Comparison of ENCODE assay signal across 12 cellular contexts in the genomic region with DNA sequence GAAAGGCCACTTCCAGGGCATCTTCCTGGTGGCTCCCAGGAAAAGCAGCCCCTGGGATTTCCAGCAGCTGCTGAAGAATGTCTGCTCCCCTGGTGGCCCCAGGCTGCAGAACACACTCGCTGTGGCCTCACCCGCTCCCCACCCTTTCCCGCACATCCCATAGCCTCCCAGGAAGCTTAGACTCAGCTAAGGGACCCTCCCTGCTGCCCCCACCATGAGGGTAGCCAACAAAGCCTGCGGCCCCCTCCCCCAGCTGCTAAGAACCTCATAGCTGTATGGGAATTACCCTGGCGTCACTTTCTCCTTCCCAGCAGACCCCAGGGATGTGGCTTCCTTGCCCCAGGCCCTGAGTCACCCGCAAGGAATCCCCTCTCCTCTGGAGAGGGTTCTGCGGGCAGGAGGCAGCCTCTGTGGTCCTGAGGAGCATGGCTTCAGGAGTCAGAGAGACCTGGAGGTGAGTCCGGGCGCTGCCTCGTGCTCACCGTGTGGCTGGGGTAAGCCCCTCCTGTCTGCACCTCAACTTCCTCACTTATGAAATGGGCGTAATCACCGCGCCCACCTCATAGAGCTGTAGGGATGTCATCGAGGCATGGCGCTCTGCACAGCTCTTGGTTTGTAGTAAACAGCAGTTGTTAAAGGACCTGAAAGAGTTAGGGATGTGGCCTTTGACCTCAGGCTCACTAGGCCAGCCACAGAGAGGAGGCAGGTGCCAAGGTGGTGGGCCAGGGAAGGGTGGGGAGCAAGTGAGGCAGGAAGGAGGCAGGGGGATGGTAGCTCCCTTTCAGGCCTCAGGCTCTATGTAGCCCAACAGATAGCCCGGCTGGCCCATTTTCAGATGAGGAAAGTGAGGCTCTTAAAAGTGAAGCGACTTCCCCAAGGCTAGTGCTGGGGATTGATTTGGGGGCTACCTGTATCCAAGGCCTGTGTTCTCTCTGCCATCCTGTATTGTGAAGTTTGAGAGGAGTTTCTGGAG.
DNase-seq lines count a peak whose midpoint lies in the region; ATAC-seq, FAIRE-seq and TF ChIP-seq lines count a peak whose summit lies in the region.
"Had no signal": no experiment of that assay in that cellular context is flagged by ENCODE, and none has a peak within 500 bp of the region (broad histone marks: within the 10 kb centered on the region; RNA-seq: fewer than 3 reads in every experiment).

No MANE protein-coding gene starts in this region.

- H3K4me1 ChIP-seq in mesodermal cell (ENCODE audit: control insufficient read depth, insufficient read depth, low read length, poor library complexity, severe bottlenecking), result peaks cover 13% of the 10 kb centered on the region

- peak overlapping the region; percentile 78 for H3K27ac ChIP-seq in mesodermal cell (ENCODE audit: low read depth, low read length, severe bottlenecking)
- H3K27ac ChIP-seq: BLaER1 treated with 17β-estradiol and CSF1 and Interleukin-3, amounts not matched to agents 10 nM and 100 nM had no signal

- 75 to 77% methylated on average over 9 to 12 of the region's 18 CpGs for WGBS in mesodermal cell (ENCODE audit: insufficient coverage in 2 of 2), 2 experiments

- DNase-seq in AG04449 (ENCODE audit: low read depth, low spot score), result no peak
- DNase-seq in HTR-8/SVneo (ENCODE audit: insufficient read length, low spot score), result peak; percentile 76
- DNase-seq in choroid plexus epithelial cell (ENCODE audit: low read depth), result peak; percentile 73
- no peak for DNase-seq in MG63
- DNase-seq in activated naive CD4-positive, alpha-beta T cell (lab: John Stamatoyannopoulos, UW), result no peak
- DNase-seq in activated naive CD4-positive, alpha-beta T cell treated with anti-CD3 and anti-CD28 coated beads, Interleukin-2, amount 50 U/mL, for 16 hours, result no peak
- DNase-seq: activated effector memory CD4-positive, alpha-beta T cell treated with anti-CD3 and anti-CD28 coated beads, Interleukin-2, amount 50 U/mL, for 16 hours had no signal

- no peak for ATAC-seq in HG03045 (IDR thresholded peaks at IDR 0.05; ENCODE audit: unreplicated experiment)

- POLR2A ChIA-PET in AG04449 (lab: Yijun Ruan, JAX), result interaction anchor here (0.7 kb wide), 1 partner anchor 224 kb away, joined by 4 read pairs; no protein-coding TSS in a partner anchor

- TF ChIP-seq CTCF in AG04449 (IDR thresholded peaks at IDR 0.05; ENCODE audit: insufficient read depth, low read length, missing control alignments) (peak; percentile 37), choroid plexus epithelial cell (conservative IDR thresholded peaks at IDR 0.05; ENCODE audit: low read depth, low read length) (peak; percentile 22)

- no peak overlapping the region for H3K4me3 ChIP-seq in AG04449 (ENCODE audit: low read depth, low read length)
- H3K4me3 ChIP-seq in choroid plexus epithelial cell (ENCODE audit: low read depth, low read length), result no peak overlapping the region
- H3K4me3 ChIP-seq in mesodermal cell (ENCODE audit: extremely low read depth, insufficient read depth, low read length, poor library complexity, severe bottlenecking), result no peak overlapping the region
- no peak overlapping the region for H3K4me3 ChIP-seq in MG63
- H3K4me3 ChIP-seq: BLaER1 treated with 17β-estradiol and CSF1 and Interleukin-3, amounts not matched to agents 10 nM and 100 nM had no signal

- CTCF ChIA-PET in AG04449 (lab: Yijun Ruan, JAX), result interaction anchor here (0.5 to 4.8 kb wide), 18 partner anchors 10 to 1265 kb away, joined by 3 to 36 read pairs (median 4); no protein-coding TSS in a partner anchor

- no peaks in the 10 kb centered on the region for H3K36me3 ChIP-seq in mesodermal cell (ENCODE audit: control insufficient read depth, insufficient read depth, low read length)
- no peaks in the 10 kb centered on the region for H3K36me3 ChIP-seq in MG63
- H3K36me3 ChIP-seq: BLaER1 treated with 17β-estradiol and CSF1 and Interleukin-3, amounts not matched to agents 10 nM and 100 nM had no signal

- FAIRE-seq in HTR-8/SVneo (lab: Jason Lieb, UNC), result peak; percentile 79
- FAIRE-seq: G401.6, GM18507 had no signal

- H3K27me3 ChIP-seq in MG63, result no peaks in the 10 kb centered on the region
- H3K27me3 ChIP-seq: BLaER1 treated with 17β-estradiol and CSF1 and Interleukin-3, amounts not matched to agents 10 nM and 100 nM had no signal

- H3K9me3 ChIP-seq in mesodermal cell (ENCODE audit: control insufficient read depth, low read length), result no peaks in the 10 kb centered on the region
- no peaks in the 10 kb centered on the region for H3K9me3 ChIP-seq in MG63
- H3K9me3 ChIP-seq: BLaER1 treated with 17β-estradiol and CSF1 and Interleukin-3, amounts not matched to agents 10 nM and 100 nM had no signal

Comparison
In these comparisons a context has a peak if more than half of its experiments do, and no peak if none do; other contexts are left out.
1. DNase-seq: peak in HTR-8/SVneo (single experiment) and choroid plexus epithelial cell (single experiment); none in AG04449 (single experiment), MG63 (single experiment), activated naive CD4-positive, alpha-beta T cell (0 of 4) and activated naive CD4-positive, alpha-beta T cell treated with anti-CD3 and anti-CD28 coated beads, Interleukin-2, amount 50 U/mL, for 16 hours (single experiment).